Comparison of ENCODE assay signal across 1 cellular context in genomic region chr9:86340356-86341006, GRCh38.
TF ChIP-seq lines count a peak whose summit lies in the region.

No MANE protein-coding gene starts in this region.

TF ChIP-seq in GM12878, 131 proteins besides CTCF, POLR2A, EP300 and RAD21:
- TF ChIP-seq FOXM1 (IDR thresholded peaks at IDR 0.05; ENCODE audit: low read depth, low read length), result no peak
- no peak for TF ChIP-seq TCF3 (IDR thresholded peaks at IDR 0.05; ENCODE audit: borderline replicate concordance, insufficient read depth, low read depth, low read length)
- no peak for TF ChIP-seq ETV6 (conservative IDR thresholded peaks at IDR 0.05 in 1 of 2, IDR thresholded peaks at IDR 0.05 in 1 of 2; ENCODE audit: borderline replicate concordance in 1 of 2, low read depth in 1 of 2)
- TF ChIP-seq ATF7 (IDR thresholded peaks at IDR 0.05; ENCODE audit: low read depth), result peak; percentile 93
- no peak for TF ChIP-seq BCL3 (IDR thresholded peaks at IDR 0.05; ENCODE audit: borderline replicate concordance, insufficient read depth, low read depth, low read length, poor library complexity, severe bottlenecking)
- no peak for TF ChIP-seq BRCA1 (IDR thresholded peaks at IDR 0.05; ENCODE audit: low read depth, low read length)
